8 cellular contexts compared by ENCODE assay signal in genomic region chr17:42016411-42016831, GRCh38. TPM values are rescaled to one million over a fixed set of nuclear protein-coding genes. Genes with fewer than 3 reads are reported as not detected.
DNase-seq lines count a peak whose midpoint lies in the region; ATAC-seq and TF ChIP-seq lines count a peak whose summit lies in the region.

No MANE protein-coding gene starts in this region.

- peaks cover 57% of the 10 kb centered on the region for H3K4me1 Mint-ChIP-seq in activated CD8-positive, alpha-beta T cell treated with anti-CD3 and anti-CD28 coated beads, Interleukin-2, amount 10 ng/mL, durations not matched to agents 7 days and 5 days (ENCODE audit: low read depth)

- H3K36me3 Mint-ChIP-seq in activated CD8-positive, alpha-beta T cell treated with anti-CD3 and anti-CD28 coated beads, Interleukin-2, amount 10 ng/mL, durations not matched to agents 7 days and 5 days (ENCODE audit: low read depth), result peaks cover 24% of the 10 kb centered on the region

- H3K79me2 ChIP-seq in ACC112 (ENCODE audit: control insufficient read depth, insufficient read depth, low read length, unreplicated experiment), result peaks cover 72% of the 10 kb centered on the region

- peak overlapping the region; percentile 97 for H3K27ac Mint-ChIP-seq in activated CD8-positive, alpha-beta T cell treated with anti-CD3 and anti-CD28 coated beads, Interleukin-2, amount 10 ng/mL, durations not matched to agents 7 days and 5 days

- H3K27me3 ChIP-seq in ACC112 (ENCODE audit: insufficient read depth, low read length) (no peaks in the 10 kb centered on the region), H7 (ENCODE audit: control insufficient read depth, insufficient read depth, low read length) (no peaks in the 10 kb centered on the region), gastroesophageal sphincter (no peaks in the 10 kb centered on the region)

- H3K4me1 ChIP-seq in ACC112 (ENCODE audit: control insufficient read depth, insufficient read depth, low read length, unreplicated experiment) (peaks cover 17% of the 10 kb centered on the region), gastroesophageal sphincter (peaks cover 0 to 80% (median 44%) of the 10 kb centered on the region in 3 donors)

- 3 to 40% methylated on average over 1 to 12 of the region's 12 CpGs for WGBS in gastroesophageal sphincter (ENCODE audit: low coverage in 1 of 2), 2 donors

- no peaks in the 10 kb centered on the region for H3K9me3 Mint-ChIP-seq in activated CD8-positive, alpha-beta T cell treated with anti-CD3 and anti-CD28 coated beads, Interleukin-2, amount 10 ng/mL, durations not matched to agents 7 days and 5 days (ENCODE audit: insufficient read depth)

- DNase-seq in H7, result no peak
- DNase-seq in activated CD8-positive, alpha-beta T cell treated with anti-CD3 and anti-CD28 coated beads, Interleukin-2, amount 10 ng/mL, durations not matched to agents 7 days and 5 days, result peak; percentile 30
- DNase-seq in retinal pigment epithelial cell (ENCODE audit: low read depth), result no peak
- no peak for DNase-seq in omental fat pad (ENCODE audit: low spot score)
- no peak for DNase-seq in NCI-H146 (lab: John Stamatoyannopoulos, UW)

- ATAC-seq in activated CD8-positive, alpha-beta T cell treated with anti-CD3 and anti-CD28 coated beads, Interleukin-2, amount 10 ng/mL, durations not matched to agents 7 days and 5 days, result no peak
- no peak for ATAC-seq in gastroesophageal sphincter
- no peak for ATAC-seq in omental fat pad (ENCODE audit: low FRiP score)
- no peak for ATAC-seq in GM19023 (IDR thresholded peaks at IDR 0.05; ENCODE audit: unreplicated experiment)

- CTCF ChIA-PET in activated CD8-positive, alpha-beta T cell treated with anti-CD3 and anti-CD28 coated beads, Interleukin-2, amount 10 ng/mL, durations not matched to agents 7 days and 5 days (lab: Charles Lee), result interaction anchor here (0.7 to 6.8 kb wide), 12 partner anchors 10 to 138 kb away, joined by 3 to 47 read pairs (median 4); partner anchors contain the start of genes KAT2A and ODAD4

- H3K4me3 Mint-ChIP-seq in activated CD8-positive, alpha-beta T cell treated with anti-CD3 and anti-CD28 coated beads, Interleukin-2, amount 10 ng/mL, durations not matched to agents 7 days and 5 days, result peak overlapping the region; percentile 98

- peak overlapping the region; percentile 93 for H2AFZ ChIP-seq in ACC112 (ENCODE audit: low read length, unreplicated experiment)

- no peak for TF ChIP-seq EP300 in gastroesophageal sphincter (IDR thresholded peaks at IDR 0.05)

- H3K27me3 Mint-ChIP-seq in activated CD8-positive, alpha-beta T cell treated with anti-CD3 and anti-CD28 coated beads, Interleukin-2, amount 10 ng/mL, durations not matched to agents 7 days and 5 days (ENCODE audit: low read depth), result no peaks in the 10 kb centered on the region

- H3K27ac ChIP-seq in ACC112 (ENCODE audit: low read depth, low read length) (peak overlapping the region; percentile 77), gastroesophageal sphincter (peak overlapping the region; percentile 81 to 95 (median 90))

- no peaks in the 10 kb centered on the region for H3K36me3 ChIP-seq in ACC112 (ENCODE audit: insufficient read depth, low read length)
- 0 out of 2 replicates have a peak, but pooled peaks cover 3% of the 10 kb centered on the region for H3K36me3 ChIP-seq in H7 (replicated peaks; ENCODE audit: control insufficient read depth, insufficient read depth, low read length)
- no peaks in the 10 kb centered on the region for H3K36me3 ChIP-seq in gastroesophageal sphincter

- TF ChIP-seq POLR2A in gastroesophageal sphincter (IDR thresholded peaks at IDR 0.05), result no peak

- TF ChIP-seq CTCF in gastroesophageal sphincter (IDR thresholded peaks at IDR 0.05) (no peak), retinal pigment epithelial cell (conservative IDR thresholded peaks at IDR 0.05; ENCODE audit: low read depth, low read length) (no peak), omental fat pad (IDR thresholded peaks at IDR 0.05) (no peak)

- H3K4me3 ChIP-seq in ACC112 (ENCODE audit: low read depth, low read length) (peak overlapping the region; percentile 96), H7 (ENCODE audit: insufficient read depth, low read depth, low read length) (peak overlapping the region; percentile 91), gastroesophageal sphincter (peak overlapping the region; percentile 83 to 87), retinal pigment epithelial cell (ENCODE audit: low read length) (peak overlapping the region; percentile 99)

- H3K9me3 ChIP-seq in gastroesophageal sphincter, result no peaks in the 10 kb centered on the region

- POLR2A ChIA-PET in activated CD8-positive, alpha-beta T cell treated with anti-CD3 and anti-CD28 coated beads, Interleukin-2, amount 10 ng/mL, durations not matched to agents 7 days and 5 days (lab: Charles Lee), result interaction anchor here (0.6 to 6.5 kb wide), 16 partner anchors 8 to 1891 kb away, joined by 3 to 96 read pairs (median 4); partner anchors contain the start of genes CNP, DHX58, KAT2A and MPP2

RNA-seq across cellular contexts. Expression of gene DNAJC7, which starts 0.8 kb away (rescaled TPM):
- 83.4 and 97.3 TPM in 2 replicates for total RNA-seq in H7 (2014; rRNA removed; shearing (Covaris generic))
- 10 to 100 TPM; 86.1 to 99.8 TPM for total RNA-seq in activated CD8-positive, alpha-beta T cell treated with anti-CD3 and anti-CD28 coated beads, Interleukin-2, amount 10 ng/mL, durations not matched to agents 7 days and 5 days
- total RNA-seq in gastroesophageal sphincter, result 10 to 100 TPM; 41.9 to 59.6 (median 54.4) TPM
- total RNA-seq in omental fat pad, result 10 to 100 TPM; 46.5 to 72.5 (median 70.7) TPM

RNA-seq across cellular contexts. Expression of gene NKIRAS2, which starts 3.5 kb away (rescaled TPM):
- total RNA-seq in H7 (2014; rRNA removed; shearing (Covaris generic)), result 31.4 and 35.0 TPM in 2 replicates
- 10 to 100 TPM; 25.7 to 26.2 TPM for total RNA-seq in activated CD8-positive, alpha-beta T cell treated with anti-CD3 and anti-CD28 coated beads, Interleukin-2, amount 10 ng/mL, durations not matched to agents 7 days and 5 days
- total RNA-seq in gastroesophageal sphincter (10 to 100 TPM; 40.1 to 72.3 (median 52.8) TPM), omental fat pad (10 to 100 TPM; 27.8 to 39.3 (median 30.4) TPM)

RNA-seq across cellular contexts. Expression of gene C17orf113, which starts 34.0 kb away (rescaled TPM):
- total RNA-seq in H7 (2014; rRNA removed; shearing (Covaris generic)), result 1.0 and 1.1 TPM in 2 replicates
- under 1 TPM; 0.16 to 0.24 TPM for total RNA-seq in activated CD8-positive, alpha-beta T cell treated with anti-CD3 and anti-CD28 coated beads, Interleukin-2, amount 10 ng/mL, durations not matched to agents 7 days and 5 days
- total RNA-seq in gastroesophageal sphincter (1 to 10 TPM in 1 of 4 donors, under 1 TPM in 3; 0.27 to 1.4 (median 0.58) TPM), omental fat pad (under 1 TPM; 0.09 to 0.63 (median 0.19) TPM)

RNA-seq across cellular contexts. Expression of gene CNP, which starts 49.8 kb away (rescaled TPM):
- 32.8 and 46.1 TPM in 2 replicates for total RNA-seq in H7 (2014; rRNA removed; shearing (Covaris generic))
- 10 to 100 TPM; 93.4 to 94.6 TPM for total RNA-seq in activated CD8-positive, alpha-beta T cell treated with anti-CD3 and anti-CD28 coated beads, Interleukin-2, amount 10 ng/mL, durations not matched to agents 7 days and 5 days
- total RNA-seq in gastroesophageal sphincter (10 to 100 TPM; 56.7 to 97.9 (median 64.7) TPM), omental fat pad (10 to 100 TPM; 42.2 to 62.9 (median 49.8) TPM)
